Comparison of ENCODE assay signal across 1 cellular context in genomic region chr15:24862726-24863521, GRCh38.
TF ChIP-seq lines count a peak whose summit lies in the region.

No MANE protein-coding gene starts in this region.

TF ChIP-seq in GM23338, 12 proteins besides CTCF, POLR2A, EP300 and RAD21 (continued from another document):
- TF ChIP-seq ZNF462 (CRISPR knock-in tag; IDR thresholded peaks at IDR 0.05): no peak
- TF ChIP-seq ZNF331 (CRISPR knock-in tag; IDR thresholded peaks at IDR 0.05; ENCODE audit: low read depth): no peak
